In genomic region chr2:202911513-202912341, GRCh38 we compare ENCODE assay signal across 1 cellular context.
TF ChIP-seq lines count a peak whose summit lies in the region.

CARF (plus strand) TSS chr2:202912275; CDS start chr2:202941903, 29,628 bp downstream.
WDR12 (minus strand) TSS chr2:202911673; CDS start chr2:202911476, 197 bp downstream.

TF ChIP-seq in HepG2, 621 proteins besides CTCF, POLR2A, EP300 and RAD21 (continued from another document and continues in another):
- TF ChIP-seq ZNF260 (CRISPR knock-in tag; IDR thresholded peaks at IDR 0.05; ENCODE audit: borderline replicate concordance, low read depth) = no peak
- TF ChIP-seq RXRB (CRISPR knock-in tag; IDR thresholded peaks at IDR 0.05; ENCODE audit: borderline replicate concordance) = peak; percentile 34; the same call in 1 of the 2 replicates
- peak; percentile 62; the same call in 1 of the 2 replicates for TF ChIP-seq KLF6 (CRISPR knock-in tag; IDR thresholded peaks at IDR 0.05)
- TF ChIP-seq ISL2 (CRISPR knock-in tag; IDR thresholded peaks at IDR 0.05) = peak; percentile 29; the same call in 1 of the 2 replicates
- peak; percentile 70 for TF ChIP-seq HDAC2 (CRISPR knock-in tag; IDR thresholded peaks at IDR 0.05)
- TF ChIP-seq PITX1 (CRISPR knock-in tag; IDR thresholded peaks at IDR 0.05) = peak; percentile 37; the same call in 1 of the 2 replicates
- TF ChIP-seq ZBTB26 (CRISPR knock-in tag; IDR thresholded peaks at IDR 0.05; ENCODE audit: borderline replicate concordance) = peak; percentile 55; the same call in 1 of the 2 replicates
- TF ChIP-seq ZNF563 (CRISPR knock-in tag; IDR thresholded peaks at IDR 0.05) = peak; percentile 77; the same call in 1 of the 2 replicates
- TF ChIP-seq TIGD3 (CRISPR knock-in tag; IDR thresholded peaks at IDR 0.05; ENCODE audit: borderline replicate concordance) = no peak
- TF ChIP-seq DNMT1 (CRISPR knock-in tag; IDR thresholded peaks at IDR 0.05) = no peak
- TF ChIP-seq ZNF644 (CRISPR knock-in tag; IDR thresholded peaks at IDR 0.05; ENCODE audit: low read depth) = no peak
- TF ChIP-seq GATA4 (IDR thresholded peaks at IDR 0.05; ENCODE audit: borderline replicate concordance, low read depth) = 0 out of 2 replicates have a peak, but pooled peaks have one; percentile 70
- no peak for TF ChIP-seq RFX3 (CRISPR knock-in tag; IDR thresholded peaks at IDR 0.05)
- TF ChIP-seq KDM4B (CRISPR knock-in tag; IDR thresholded peaks at IDR 0.05) = 0 out of 2 replicates have a peak, but pooled peaks have one; percentile 23
- no peak for TF ChIP-seq CBX1 (IDR thresholded peaks at IDR 0.05; ENCODE audit: low read depth)
- TF ChIP-seq EEA1 (CRISPR knock-in tag; IDR thresholded peaks at IDR 0.05; ENCODE audit: borderline replicate concordance) = peak; percentile 28; the same call in 1 of the 2 replicates
- no peak for TF ChIP-seq GRHL1 (CRISPR knock-in tag; conservative IDR thresholded peaks at IDR 0.05)
- TF ChIP-seq NR3C1 (CRISPR knock-in tag; IDR thresholded peaks at IDR 0.05) = no peak
- no peak; the same call in 1 of the 2 replicates for TF ChIP-seq GATAD2A (CRISPR knock-in tag; IDR thresholded peaks at IDR 0.05)
- TF ChIP-seq KLF12 (CRISPR knock-in tag; IDR thresholded peaks at IDR 0.05; ENCODE audit: borderline replicate concordance) = no peak
- TF ChIP-seq CHD2 (IDR thresholded peaks at IDR 0.05; ENCODE audit: low read depth, low read length) = peak; percentile 75
- TF ChIP-seq JUNB (CRISPR knock-in tag; IDR thresholded peaks at IDR 0.05; ENCODE audit: borderline replicate concordance) = no peak
- no peak for TF ChIP-seq ZBTB10 (CRISPR knock-in tag; IDR thresholded peaks at IDR 0.05; ENCODE audit: borderline replicate concordance)
- TF ChIP-seq JDP2 (CRISPR knock-in tag; IDR thresholded peaks at IDR 0.05; ENCODE audit: borderline replicate concordance) = no peak
- TF ChIP-seq ISX (CRISPR knock-in tag; conservative IDR thresholded peaks at IDR 0.05) = no peak
- TF ChIP-seq ZNF230 (CRISPR knock-in tag; IDR thresholded peaks at IDR 0.05) = no peak; the same call in 1 of the 2 replicates
- no peak for TF ChIP-seq ZNF564 (CRISPR knock-in tag; IDR thresholded peaks at IDR 0.05)
- no peak for TF ChIP-seq NFE2L2 (IDR thresholded peaks at IDR 0.05; ENCODE audit: low read length)
- TF ChIP-seq IRF1 (CRISPR knock-in tag; IDR thresholded peaks at IDR 0.05; ENCODE audit: low read depth) = no peak
- no peak for TF ChIP-seq TCF12 (IDR thresholded peaks at IDR 0.05)
- no peak for TF ChIP-seq TCF12 (CRISPR knock-in tag; IDR thresholded peaks at IDR 0.05)
- no peak for TF ChIP-seq RBM39 (IDR thresholded peaks at IDR 0.05; ENCODE audit: low read depth, low read length, poor library complexity, severe bottlenecking)
- no peak for TF ChIP-seq HNRNPH1 (optimal IDR thresholded peaks at IDR 0.05; ENCODE audit: low read depth, low read length)
- TF ChIP-seq SMAD3 (CRISPR knock-in tag; IDR thresholded peaks at IDR 0.05) = peak; percentile 79; the same call in 1 of the 2 replicates
- TF ChIP-seq BORCS8-MEF2B (CRISPR knock-in tag; IDR thresholded peaks at IDR 0.05) = peak; percentile 76; the same call in 1 of the 2 replicates
- peak; percentile 29; the same call in 1 of the 2 replicates for TF ChIP-seq ZSCAN30 (CRISPR knock-in tag; IDR thresholded peaks at IDR 0.05)
- no peak for TF ChIP-seq PRDM15 (CRISPR knock-in tag; IDR thresholded peaks at IDR 0.05)
- TF ChIP-seq ZNF205 (CRISPR knock-in tag; IDR thresholded peaks at IDR 0.05) = no peak
- no peak for TF ChIP-seq ZFP36 (IDR thresholded peaks at IDR 0.05; ENCODE audit: borderline replicate concordance, low read depth, low read length, partially characterized antibody)
- TF ChIP-seq HCFC1 (IDR thresholded peaks at IDR 0.05; ENCODE audit: low read depth, low read length) = peak; percentile 59; the same call in 1 of the 2 replicates
- TF ChIP-seq HNF4G (IDR thresholded peaks at IDR 0.05; ENCODE audit: borderline replicate concordance, low read depth, low read length) = peak; percentile 69
- peak; percentile 72; the same call in 1 of the 2 replicates for TF ChIP-seq HNF4G (CRISPR knock-in tag; IDR thresholded peaks at IDR 0.05; ENCODE audit: borderline replicate concordance, low read depth)
- no peak for TF ChIP-seq ZSCAN21 (CRISPR knock-in tag; IDR thresholded peaks at IDR 0.05; ENCODE audit: borderline replicate concordance)
- TF ChIP-seq NFIC (IDR thresholded peaks at IDR 0.05; ENCODE audit: low read length) = 0 out of 2 replicates have a peak, but pooled peaks have one; percentile 2
- no peak for TF ChIP-seq TRIM22 (IDR thresholded peaks at IDR 0.05)
- no peak; the same call in 1 of the 2 replicates for TF ChIP-seq CEBPG (CRISPR knock-in tag; IDR thresholded peaks at IDR 0.05)
- peak; percentile 49; the same call in 1 of the 2 replicates for TF ChIP-seq MED1 (CRISPR knock-in tag; IDR thresholded peaks at IDR 0.05)
- TF ChIP-seq MLLT10 (CRISPR knock-in tag; IDR thresholded peaks at IDR 0.05) = no peak
- TF ChIP-seq ZNF687 (CRISPR knock-in tag; IDR thresholded peaks at IDR 0.05) = peak; percentile 65
- TF ChIP-seq MBD4 (IDR thresholded peaks at IDR 0.05; ENCODE audit: borderline replicate concordance, low read length) = peak; percentile 36; the same call in 1 of the 2 replicates
- TF ChIP-seq NFKB2 (CRISPR knock-in tag; IDR thresholded peaks at IDR 0.05; ENCODE audit: borderline replicate concordance) = no peak; the same call in 1 of the 2 replicates
- no peak for TF ChIP-seq MTF2 (CRISPR knock-in tag; IDR thresholded peaks at IDR 0.05; ENCODE audit: borderline replicate concordance)
